10 cellular contexts compared by ENCODE assay signal in the genomic region with DNA sequence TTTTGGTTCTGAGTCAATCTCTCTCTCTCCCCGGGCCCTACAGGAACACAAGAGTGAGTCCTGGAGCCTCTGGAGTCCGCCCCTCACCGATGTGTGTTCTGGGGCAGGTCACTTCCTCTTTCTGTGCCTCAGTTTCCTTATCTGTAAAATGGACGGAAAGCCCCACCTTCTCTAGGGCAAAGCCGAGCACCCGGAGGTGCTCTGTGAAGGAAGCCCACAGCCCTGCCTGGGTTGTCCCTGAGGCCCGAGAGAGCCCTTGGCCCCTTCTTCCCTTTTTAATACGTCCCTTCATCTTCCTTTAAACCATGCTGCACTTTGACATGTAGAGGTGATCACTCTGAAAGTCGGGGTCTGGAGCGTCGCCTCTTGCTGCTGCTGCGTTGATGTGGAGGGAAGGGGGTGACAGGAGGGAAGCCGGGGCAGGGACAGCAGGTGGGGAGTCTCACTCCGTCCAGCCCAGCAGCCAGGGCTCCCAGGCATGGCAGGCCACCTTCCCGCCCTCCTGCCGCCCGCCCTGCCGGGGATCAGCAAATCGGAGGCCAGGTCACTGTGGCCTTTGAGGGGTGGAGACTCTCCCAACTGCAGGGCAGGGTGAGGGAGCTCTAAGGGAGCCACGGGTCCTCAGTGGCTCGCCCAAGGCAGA.
A peak's percentile ranks its signal among the peaks of the same experiment; 100 is the strongest.
DNase-seq lines count a peak whose midpoint lies in the region; ATAC-seq and TF ChIP-seq lines count a peak whose summit lies in the region.
"Had no signal": no experiment of that assay in that cellular context is flagged by ENCODE, and none has a peak within 500 bp of the region (broad histone marks: within the 10 kb centered on the region; RNA-seq: fewer than 3 reads in every experiment).

No MANE protein-coding gene starts in this region.

- POLR2A ChIA-PET in OCI-LY7 (lab: Charles Lee) = interaction anchor here (0.6 to 9.8 kb wide), 17 partner anchors 9 to 950 kb away, joined by 3 to 168 read pairs (median 4); a partner anchor contains a TSS

- H3K4me3 Mint-ChIP-seq in activated CD8-positive, alpha-beta memory T cell treated with anti-CD3 and anti-CD28 coated beads, Interleukin-2, amount 10 ng/mL, durations not matched to agents 7 days and 5 days = no peak overlapping the region
- H3K4me3 Mint-ChIP-seq in stimulated activated memory B cell treated with anti-CD40 and anti-IgM and Interleukin-4, amounts not matched to agents 10 μg/mL and 1 μg/mL and 100 μg/mL, for 72 hours = peak overlapping the region; percentile 11
- H3K4me3 Mint-ChIP-seq: HFFc6 had no signal

- H3K4me1 ChIP-seq in OCI-LY7 (ENCODE audit: insufficient read depth, low read length, poor library complexity, severe bottlenecking) = peaks cover 100% of the 10 kb centered on the region
- H3K4me1 ChIP-seq in effector memory CD4-positive, alpha-beta T cell (ENCODE audit: control insufficient read depth, insufficient read depth, low read length, poor library complexity, severe bottlenecking) = peaks cover 45% of the 10 kb centered on the region

- CTCF ChIA-PET in activated CD8-positive, alpha-beta memory T cell treated with anti-CD3 and anti-CD28 coated beads, Interleukin-2, amount 10 ng/mL, durations not matched to agents 7 days and 5 days (lab: Charles Lee) = interaction anchor here (0.8 to 3.3 kb wide), 10 partner anchors 11 to 136 kb away, joined by 3 to 29 read pairs (median 4); a partner anchor contains a TSS
- CTCF ChIA-PET in OCI-LY7 (lab: Charles Lee; ENCODE audit: unreplicated experiment) = interaction anchor here (1.2 to 1.3 kb wide), 2 partner anchors 35 to 37 kb away, joined by 4 to 5 read pairs; no protein-coding TSS in a partner anchor

- H3K27ac Mint-ChIP-seq in activated CD8-positive, alpha-beta memory T cell treated with anti-CD3 and anti-CD28 coated beads, Interleukin-2, amount 10 ng/mL, durations not matched to agents 7 days and 5 days = peak overlapping the region; percentile 100
- H3K27ac Mint-ChIP-seq in stimulated activated memory B cell treated with anti-CD40 and anti-IgM and Interleukin-4, amounts not matched to agents 10 μg/mL and 1 μg/mL and 100 μg/mL, for 72 hours = peak overlapping the region; percentile 98
- H3K27ac Mint-ChIP-seq: HFFc6 had no signal

- H3K79me2 ChIP-seq in OCI-LY7 (ENCODE audit: insufficient read depth, low read depth, low read length) = peaks cover 15% of the 10 kb centered on the region; the same call in 1 of the 2 replicates

- no peak for TF ChIP-seq CTCF in OCI-LY7 (conservative IDR thresholded peaks at IDR 0.05; ENCODE audit: low read length)

- peak overlapping the region; percentile 98 for H3K27ac ChIP-seq in OCI-LY7 (ENCODE audit: low read depth, low read length, poor library complexity, severe bottlenecking)
- H3K27ac ChIP-seq in effector memory CD4-positive, alpha-beta T cell (ENCODE audit: insufficient read depth, low read length, poor library complexity, severe bottlenecking) = peak overlapping the region; percentile 38

- no peak for DNase-seq in activated CD8-positive, alpha-beta memory T cell treated with anti-CD3 and anti-CD28 coated beads, Interleukin-2, amount 10 ng/mL, durations not matched to agents 7 days and 5 days
- DNase-seq in activated CD8-positive, alpha-beta memory T cell treated with anti-CD3 and anti-CD28 coated beads, Interleukin-2, amount 50 U/mL, for 4 hours = no peak
- DNase-seq in OCI-LY7 (ENCODE audit: low spot score) (no peak), NCI-H524 (lab: John Stamatoyannopoulos, UW) (no peak), A172 (ENCODE audit: low spot score) (no peak)
- no peak for DNase-seq in effector memory CD4-positive, alpha-beta T cell
- DNase-seq in stimulated activated naive CD4-positive, alpha-beta T cell treated with Interleukin-2 at 50 U/mL for 16 hours (lab: John Stamatoyannopoulos, UW) = no peak
- DNase-seq: DMS79 had no signal

- H3K36me3 Mint-ChIP-seq in activated CD8-positive, alpha-beta memory T cell treated with anti-CD3 and anti-CD28 coated beads, Interleukin-2, amount 10 ng/mL, durations not matched to agents 7 days and 5 days = no peaks in the 10 kb centered on the region
- no peaks in the 10 kb centered on the region for H3K36me3 Mint-ChIP-seq in stimulated activated memory B cell treated with anti-CD40 and anti-IgM and Interleukin-4, amounts not matched to agents 10 μg/mL and 1 μg/mL and 100 μg/mL, for 72 hours

- no peak overlapping the region for H3K4me3 ChIP-seq in OCI-LY7 (ENCODE audit: low read depth, low read length, poor library complexity, severe bottlenecking)
- H3K4me3 ChIP-seq in effector memory CD4-positive, alpha-beta T cell (ENCODE audit: insufficient read depth, low read depth, low read length, poor library complexity, severe bottlenecking) = no peak overlapping the region

- H3K9me3 Mint-ChIP-seq in activated CD8-positive, alpha-beta memory T cell treated with anti-CD3 and anti-CD28 coated beads, Interleukin-2, amount 10 ng/mL, durations not matched to agents 7 days and 5 days (ENCODE audit: low read depth) = no peaks in the 10 kb centered on the region
- H3K9me3 Mint-ChIP-seq in stimulated activated memory B cell treated with anti-CD40 and anti-IgM and Interleukin-4, amounts not matched to agents 10 μg/mL and 1 μg/mL and 100 μg/mL, for 72 hours = no peaks in the 10 kb centered on the region
- H3K9me3 Mint-ChIP-seq: HFFc6 had no signal

- no TSS peak for BruUV-seq in OCI-LY7 (replicated peaks; lab: Mats Ljungman, UMichigan)

- H2AFZ ChIP-seq in OCI-LY7 (ENCODE audit: low read length) = no peak overlapping the region; the same call in 1 of the 2 replicates

- H3K4me1 Mint-ChIP-seq in activated CD8-positive, alpha-beta memory T cell treated with anti-CD3 and anti-CD28 coated beads, Interleukin-2, amount 10 ng/mL, durations not matched to agents 7 days and 5 days = peaks cover 69% of the 10 kb centered on the region
- peaks cover 63% of the 10 kb centered on the region for H3K4me1 Mint-ChIP-seq in stimulated activated memory B cell treated with anti-CD40 and anti-IgM and Interleukin-4, amounts not matched to agents 10 μg/mL and 1 μg/mL and 100 μg/mL, for 72 hours

- no peak for ATAC-seq in activated CD8-positive, alpha-beta memory T cell treated with anti-CD3 and anti-CD28 coated beads, Interleukin-2, amount 10 ng/mL, durations not matched to agents 7 days and 5 days
- ATAC-seq in stimulated activated memory B cell treated with anti-CD40 and anti-IgM and Interleukin-4, amounts not matched to agents 10 μg/mL and 1 μg/mL and 100 μg/mL, for 72 hours = no peak

- no peaks in the 10 kb centered on the region for H4K20me1 ChIP-seq in OCI-LY7 (ENCODE audit: insufficient read depth, low read length)

- no peaks in the 10 kb centered on the region for H3K27me3 Mint-ChIP-seq in activated CD8-positive, alpha-beta memory T cell treated with anti-CD3 and anti-CD28 coated beads, Interleukin-2, amount 10 ng/mL, durations not matched to agents 7 days and 5 days
- peaks cover 24% of the 10 kb centered on the region for H3K27me3 Mint-ChIP-seq in stimulated activated memory B cell treated with anti-CD40 and anti-IgM and Interleukin-4, amounts not matched to agents 10 μg/mL and 1 μg/mL and 100 μg/mL, for 72 hours

- H3K9me3 ChIP-seq in OCI-LY7 (ENCODE audit: low read length) = no peaks in the 10 kb centered on the region
- H3K9me3 ChIP-seq in effector memory CD4-positive, alpha-beta T cell (ENCODE audit: control insufficient read depth, low read length) = no peaks in the 10 kb centered on the region

- peaks cover 39% of the 10 kb centered on the region for H3K36me3 ChIP-seq in OCI-LY7 (ENCODE audit: insufficient read depth, low read length)
- H3K36me3 ChIP-seq in effector memory CD4-positive, alpha-beta T cell (ENCODE audit: control insufficient read depth, insufficient read depth, low read length) = no peaks in the 10 kb centered on the region

- H3K4me2 ChIP-seq in OCI-LY7 (ENCODE audit: low read length) = peak overlapping the region; percentile 85

- intact Hi-C loops in OCI-LY7 (cut with micrococcal nuclease; ENCODE audit: unreplicated experiment) = loop anchor here (1.0 to 5.0 kb wide), 7 partner anchors 20 to 1343 kb away; a partner anchor contains a TSS

- no peaks in the 10 kb centered on the region for H3K9me2 ChIP-seq in OCI-LY7 (ENCODE audit: insufficient read depth, low read length)

- no peaks in the 10 kb centered on the region for H3K27me3 ChIP-seq in effector memory CD4-positive, alpha-beta T cell (replicated peaks; ENCODE audit: control insufficient read depth, insufficient read depth, low read length, poor library complexity, severe bottlenecking)
